In the genomic region with DNA sequence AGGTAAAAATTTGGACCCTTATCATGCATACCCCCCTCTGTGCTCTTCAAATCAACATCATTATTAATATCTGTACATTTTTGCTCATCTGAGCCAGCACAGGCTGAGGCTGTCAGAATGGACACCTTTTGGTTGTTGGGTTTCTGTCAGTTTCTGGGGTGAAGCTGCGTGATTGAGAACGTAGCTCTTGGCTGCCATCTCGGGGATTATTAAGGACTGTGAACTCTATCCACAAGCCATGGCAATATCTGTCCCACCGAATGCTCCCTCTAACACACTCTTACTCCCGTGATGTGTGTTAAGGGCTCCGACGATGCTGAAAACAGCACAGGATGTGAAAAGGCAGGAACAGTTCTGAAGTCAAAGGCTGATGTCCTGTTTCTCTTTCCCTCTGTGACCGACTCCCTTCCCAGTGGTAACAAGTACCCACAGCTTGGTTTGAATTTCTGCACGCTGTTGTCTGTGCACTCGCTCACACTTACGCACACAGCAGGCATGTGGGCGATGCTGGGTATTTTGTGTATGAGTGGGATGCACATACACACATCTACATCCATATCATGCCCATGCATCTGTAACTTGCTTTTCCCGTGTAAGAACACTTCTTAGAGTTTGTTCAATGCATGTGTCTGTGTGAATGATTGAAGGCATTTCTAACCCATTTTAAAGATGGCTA, we compare ENCODE assay signal across 14 cellular contexts.
A peak's percentile ranks its signal among the peaks of the same experiment; 100 is the strongest.
DNase-seq lines count a peak whose midpoint lies in the region; ATAC-seq, FAIRE-seq and TF ChIP-seq lines count a peak whose summit lies in the region.
"Had no signal": no experiment of that assay in that cellular context is flagged by ENCODE, and none has a peak within 500 bp of the region (broad histone marks: within the 10 kb centered on the region; RNA-seq: fewer than 3 reads in every experiment).

No MANE protein-coding gene starts in this region.

- POLR2A ChIA-PET in activated CD8-positive, alpha-beta T cell treated with anti-CD3 and anti-CD28 coated beads for 36 hours (lab: Charles Lee): no interaction called here

- no peaks in the 10 kb centered on the region for H3K36me3 Mint-ChIP-seq in CD4-positive, CD25-positive, alpha-beta regulatory T cell
- H3K36me3 Mint-ChIP-seq in activated CD8-positive, alpha-beta T cell treated with anti-CD3 and anti-CD28 coated beads for 36 hours (ENCODE audit: low read depth): no peaks in the 10 kb centered on the region

- DNase-seq in CD4-positive, CD25-positive, alpha-beta regulatory T cell: peak in 2 of 3 donors; percentile 24 to 30
- DNase-seq in GM10266 (ENCODE audit: extremely low spot score) (peak; percentile 53), NCI-H1694 (lab: John Stamatoyannopoulos, UW) (peak; percentile 98), kidney (no peak)
- peak; percentile 26 for DNase-seq in activated CD8-positive, alpha-beta T cell treated with anti-CD3 and anti-CD28 coated beads for 36 hours
- DNase-seq in central memory CD4-positive, alpha-beta T cell: no peak
- DNase-seq: activated gamma-delta T cell treated with Interleukin-2 at 50 U/mL for 16 hours; DMS79 treated with DMSO at 0.1 percent for 48 hours; NCI-H1048; posterior cingulate gyrus; stimulated activated CD4-positive, alpha-beta T cell treated with anti-CD3 and anti-CD28 coated beads, Interleukin-2, amount 100 ng/mL, for 48 hours had no signal

- no peak overlapping the region for H3K27ac ChIP-seq in CD4-positive, CD25-positive, alpha-beta regulatory T cell (ENCODE audit: insufficient read depth, low read length, poor library complexity, severe bottlenecking)
- H3K27ac ChIP-seq in kidney (ENCODE audit: low read depth in 2 of 2, low read length in 2 of 2): no peak overlapping the region

- H3K4me3 Mint-ChIP-seq in CD4-positive, CD25-positive, alpha-beta regulatory T cell: no peak overlapping the region
- H3K4me3 Mint-ChIP-seq in activated CD8-positive, alpha-beta T cell treated with anti-CD3 and anti-CD28 coated beads for 36 hours: no peak overlapping the region
- H3K4me3 Mint-ChIP-seq: mesothelial cell of epicardium had no signal

- peaks cover 0 to 9% of the 10 kb centered on the region in 2 experiments for H3K9me3 ChIP-seq in CD4-positive, CD25-positive, alpha-beta regulatory T cell (ENCODE audit: control insufficient read depth in 2 of 2, low read length in 2 of 2)
- H3K9me3 ChIP-seq in kidney (ENCODE audit: control insufficient read depth in 1 of 2, low read length in 2 of 2): no peaks in the 10 kb centered on the region

- peak overlapping the region in 1 of 3 donors; percentile 17 for H3K27ac Mint-ChIP-seq in CD4-positive, CD25-positive, alpha-beta regulatory T cell
- H3K27ac Mint-ChIP-seq in activated CD8-positive, alpha-beta T cell treated with anti-CD3 and anti-CD28 coated beads for 36 hours: no peak overlapping the region
- H3K27ac Mint-ChIP-seq: mesothelial cell of epicardium had no signal

- H3K4me3 ChIP-seq in CD4-positive, CD25-positive, alpha-beta regulatory T cell (ENCODE audit: low read depth, low read length): no peak overlapping the region
- H3K4me3 ChIP-seq in kidney (ENCODE audit: low read length in 2 of 2): no peak overlapping the region

- H3K9me3 Mint-ChIP-seq in CD4-positive, CD25-positive, alpha-beta regulatory T cell: peaks cover 1 to 17% (median 6%) of the 10 kb centered on the region in 7 donors
- peaks cover 5% of the 10 kb centered on the region for H3K9me3 Mint-ChIP-seq in activated CD8-positive, alpha-beta T cell treated with anti-CD3 and anti-CD28 coated beads for 36 hours

- TF ChIP-seq CTCF in GM10266 (IDR thresholded peaks at IDR 0.05; ENCODE audit: control insufficient read depth, insufficient read depth, low read depth, missing control alignments): no peak
- TF ChIP-seq CTCF in activated CD8-positive, alpha-beta T cell treated with anti-CD3 and anti-CD28 coated beads for 36 hours (IDR thresholded peaks at IDR 0.05): no peak
- TF ChIP-seq CTCF in kidney (IDR thresholded peaks at IDR 0.05; ENCODE audit: borderline replicate concordance, extremely low read depth, insufficient read depth): no peak

- peaks cover 13% of the 10 kb centered on the region for H3K27me3 ChIP-seq in CD4-positive, CD25-positive, alpha-beta regulatory T cell (ENCODE audit: control insufficient read depth, insufficient read depth, low read length)

- no peak for FAIRE-seq in kidney (lab: Jason Lieb, UNC)
- FAIRE-seq: H54 had no signal

- H3K9ac ChIP-seq in kidney (ENCODE audit: low read length in 2 of 2): no peak overlapping the region

- peak in 1 of 2 donors; percentile 35 for ATAC-seq in CD4-positive, CD25-positive, alpha-beta regulatory T cell (ENCODE audit: low read depth in 2 of 2)
- peak; percentile 45 for ATAC-seq in activated CD8-positive, alpha-beta T cell treated with anti-CD3 and anti-CD28 coated beads for 36 hours
- ATAC-seq in GM21515 (IDR thresholded peaks at IDR 0.05; ENCODE audit: unreplicated experiment): no peak

- intact Hi-C loops in activated CD8-positive, alpha-beta T cell treated with anti-CD3 and anti-CD28 coated beads for 36 hours (cut with micrococcal nuclease): no loop called here
- intact Hi-C loops in kidney (cut with DNase I): no loop called here

- H3K4me1 Mint-ChIP-seq in CD4-positive, CD25-positive, alpha-beta regulatory T cell: peaks cover 0 to 2% (median 0%) of the 10 kb centered on the region in 4 donors
- H3K4me1 Mint-ChIP-seq in activated CD8-positive, alpha-beta T cell treated with anti-CD3 and anti-CD28 coated beads for 36 hours (ENCODE audit: low read depth): no peaks in the 10 kb centered on the region
- H3K4me1 Mint-ChIP-seq: mesothelial cell of epicardium had no signal

- no peaks in the 10 kb centered on the region for H3K36me3 ChIP-seq in CD4-positive, CD25-positive, alpha-beta regulatory T cell (ENCODE audit: control insufficient read depth, insufficient read depth, low read length)
- no peaks in the 10 kb centered on the region for H3K36me3 ChIP-seq in kidney (ENCODE audit: control insufficient read depth in 1 of 2, insufficient read depth in 2 of 2, low read length in 2 of 2)

- CTCF ChIA-PET in activated CD8-positive, alpha-beta T cell treated with anti-CD3 and anti-CD28 coated beads for 36 hours (lab: Charles Lee): no interaction called here

- H3K27me3 Mint-ChIP-seq in CD4-positive, CD25-positive, alpha-beta regulatory T cell: peaks cover 26% of the 10 kb centered on the region
- peaks cover 35% of the 10 kb centered on the region for H3K27me3 Mint-ChIP-seq in activated CD8-positive, alpha-beta T cell treated with anti-CD3 and anti-CD28 coated beads for 36 hours

- H3K4me1 ChIP-seq in CD4-positive, CD25-positive, alpha-beta regulatory T cell (ENCODE audit: control insufficient read depth, insufficient read depth, low read length, poor library complexity, severe bottlenecking): no peaks in the 10 kb centered on the region
- H3K4me1 ChIP-seq in kidney (ENCODE audit: control insufficient read depth in 1 of 2, insufficient read depth in 1 of 2, low read depth in 1 of 2, low read length in 2 of 2): no peaks in the 10 kb centered on the region

Comparison
In these comparisons a context has a peak if more than half of its experiments do, and no peak if none do; other contexts are left out.
1. DNase-seq: peak in CD4-positive, CD25-positive, alpha-beta regulatory T cell (2 of 3), GM10266 (single experiment), NCI-H1694 (single experiment) and activated CD8-positive, alpha-beta T cell treated with anti-CD3 and anti-CD28 coated beads for 36 hours (single experiment); none in kidney (single experiment) and central memory CD4-positive, alpha-beta T cell (single experiment).